In genomic region chr6:129606664-129607063, GRCh38 we compare ENCODE assay signal across 1 cellular context.
TF ChIP-seq lines count a peak whose summit lies in the region.

No MANE protein-coding gene starts in this region.

TF ChIP-seq in GM12878, 131 proteins besides CTCF, POLR2A, EP300 and RAD21 (continued from another document and continues in another):
- TF ChIP-seq NKRF (conservative IDR thresholded peaks at IDR 0.05) (no peak), STAT1 (conservative IDR thresholded peaks at IDR 0.05) (no peak), CREM (IDR thresholded peaks at IDR 0.05; ENCODE audit: low read depth) (peak; percentile 72; the same call in 1 of the 2 replicates), SPI1 (IDR thresholded peaks at IDR 0.05; ENCODE audit: borderline replicate concordance, insufficient read depth, low read depth, low read length) (peak; percentile 44; the same call in 1 of the 2 replicates), PRDM15 (CRISPR knock-in tag; IDR thresholded peaks at IDR 0.05) (no peak), E4F1 (IDR thresholded peaks at IDR 0.05; ENCODE audit: borderline replicate concordance, partially characterized antibody) (no peak), SMC3 (IDR thresholded peaks at IDR 0.05; ENCODE audit: borderline replicate concordance, low read length) (no peak), CBX5 (IDR thresholded peaks at IDR 0.05; ENCODE audit: low read depth) (peak; percentile 77; the same call in 1 of the 2 replicates), NR2F1 (conservative IDR thresholded peaks at IDR 0.05) (peak; percentile 34; the same call in 1 of the 2 replicates), ZBED1 (IDR thresholded peaks at IDR 0.05; ENCODE audit: borderline replicate concordance) (peak; percentile 99), LARP7 (IDR thresholded peaks at IDR 0.05) (no peak), PAX8 (IDR thresholded peaks at IDR 0.05) (no peak), BMI1 (IDR thresholded peaks at IDR 0.05; ENCODE audit: borderline replicate concordance) (no peak), DPF2 (IDR thresholded peaks at IDR 0.05) (peak; percentile 32; the same call in 1 of the 2 replicates), CUX1 (IDR thresholded peaks at IDR 0.05; ENCODE audit: insufficient replicate concordance, low read depth, low read length) (no peak), ZNF217 (IDR thresholded peaks at IDR 0.05) (0 out of 2 replicates have a peak, but pooled peaks have one; percentile 23), SUPT20H (IDR thresholded peaks at IDR 0.05; ENCODE audit: borderline replicate concordance, control insufficient read depth, low read depth, low read length) (no peak), BACH1 (IDR thresholded peaks at IDR 0.05; ENCODE audit: borderline replicate concordance) (0 out of 2 replicates have a peak, but pooled peaks have one; percentile 33), SIX5 (IDR thresholded peaks at IDR 0.05; ENCODE audit: low read depth, low read length, severe bottlenecking) (no peak), KLF5 (IDR thresholded peaks at IDR 0.05; ENCODE audit: partially characterized antibody) (no peak), GABPA (IDR thresholded peaks at IDR 0.05; ENCODE audit: low read depth) (peak; percentile 44; the same call in 1 of the 2 replicates), BHLHE40 (IDR thresholded peaks at IDR 0.05; ENCODE audit: borderline replicate concordance in 1 of 2, low read depth in 2 of 2, low read length in 1 of 2) (0 out of 4 replicates have a peak, but pooled peaks of 1 of the 2 experiments have one; percentile 15), ZBTB11 (CRISPR knock-in tag; IDR thresholded peaks at IDR 0.05) (no peak), CEBPZ (IDR thresholded peaks at IDR 0.05; ENCODE audit: low read depth, low read length) (no peak), ZNF207 (IDR thresholded peaks at IDR 0.05; ENCODE audit: borderline replicate concordance) (no peak), FOXM1 (IDR thresholded peaks at IDR 0.05; ENCODE audit: low read depth, low read length) (peak; percentile 95), EGR1 (IDR thresholded peaks at IDR 0.05; ENCODE audit: borderline replicate concordance in 1 of 2, low read depth in 2 of 2, low read length in 2 of 2) (no peak), SREBF1 (IDR thresholded peaks at IDR 0.05; ENCODE audit: low read length) (no peak), KAT2A (conservative IDR thresholded peaks at IDR 0.05; ENCODE audit: control insufficient read depth, low read depth, low read length) (no peak), ATF3 (IDR thresholded peaks at IDR 0.05; ENCODE audit: borderline replicate concordance, extremely low read depth, low read depth, low read length) (no peak), RELB (IDR thresholded peaks at IDR 0.05; ENCODE audit: low read depth) (peak; percentile 39; the same call in 1 of the 2 replicates), JUNB (IDR thresholded peaks at IDR 0.05) (peak; percentile 93), ZNF622 (IDR thresholded peaks at IDR 0.05) (no peak), NFXL1 (IDR thresholded peaks at IDR 0.05; ENCODE audit: borderline replicate concordance) (no peak), ZNF384 (IDR thresholded peaks at IDR 0.05; ENCODE audit: borderline replicate concordance, low read depth, low read length) (peak; percentile 49), CBFB (IDR thresholded peaks at IDR 0.05; ENCODE audit: low read depth) (peak; percentile 87)
